8 cellular contexts compared by ENCODE assay signal in the genomic region with DNA sequence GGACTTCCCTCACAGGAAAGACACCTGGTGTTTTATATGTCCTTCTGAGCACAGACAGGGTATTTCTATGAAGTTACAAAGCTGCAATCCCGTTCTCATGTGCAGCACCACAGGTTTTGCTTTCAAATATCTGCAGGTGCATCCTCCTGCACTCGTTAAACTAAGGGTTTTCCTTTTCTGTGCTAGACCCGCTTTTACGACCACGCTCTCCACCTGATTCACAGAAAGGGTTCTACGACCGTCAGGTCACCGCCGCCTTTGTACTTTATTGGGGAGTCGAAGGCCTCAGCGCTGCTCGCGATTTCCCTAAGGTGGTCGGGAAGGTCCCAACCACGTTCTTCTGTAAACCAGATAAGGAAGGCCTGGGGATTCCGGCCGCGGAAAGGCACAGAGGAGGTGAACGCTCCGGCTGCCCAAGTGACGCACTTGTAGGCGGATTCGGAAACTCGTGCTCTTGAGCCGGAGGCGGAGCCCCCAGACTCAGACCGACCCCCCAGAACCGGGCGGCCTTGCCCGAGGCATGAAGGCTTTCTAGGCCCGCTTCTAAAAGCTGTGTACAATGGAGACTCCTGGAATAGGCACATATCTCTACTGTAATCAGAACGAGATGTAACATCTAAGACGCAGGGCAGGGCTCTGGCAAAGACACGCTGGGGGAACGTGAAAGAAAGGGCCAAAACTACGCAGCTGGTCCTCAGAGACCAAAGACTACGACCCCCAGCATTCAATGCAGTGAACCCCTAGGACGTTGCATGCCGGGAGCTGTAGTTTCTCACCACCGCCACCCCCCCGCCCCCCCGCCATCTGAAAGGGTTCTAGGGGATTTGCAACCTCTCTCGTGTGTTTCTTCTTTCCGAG. TPM values are rescaled to one million over a fixed set of nuclear protein-coding genes. Genes with fewer than 3 reads are reported as not detected.
A peak's percentile ranks its signal among the peaks of the same experiment; 100 is the strongest.
DNase-seq lines count a peak whose midpoint lies in the region; ATAC-seq and FAIRE-seq lines count a peak whose summit lies in the region.

No MANE protein-coding gene starts in this region.

- H3K4me1 ChIP-seq in small intestine (ENCODE audit: control insufficient read depth in 2 of 2, insufficient read depth in 1 of 2, low read depth in 1 of 2, low read length in 1 of 2): peaks cover 3 to 7% of the 10 kb centered on the region in 2 donors

- no peaks in the 10 kb centered on the region for H3K27me3 ChIP-seq in small intestine (ENCODE audit: control insufficient read depth in 2 of 2, insufficient read depth in 2 of 2, low read length in 2 of 2)

- peak overlapping the region; percentile 44 to 52 for H3K4me3 ChIP-seq in small intestine (ENCODE audit: low read depth in 1 of 2, low read length in 2 of 2)

- ATAC-seq in GM18861 (IDR thresholded peaks at IDR 0.05; ENCODE audit: unreplicated experiment) (peak; percentile 14), HG03159 (IDR thresholded peaks at IDR 0.05; ENCODE audit: unreplicated experiment) (peak; percentile 27), HG03457 (IDR thresholded peaks at IDR 0.05; ENCODE audit: unreplicated experiment) (no peak)

- no peak for FAIRE-seq in small intestine (lab: Jason Lieb, UNC)

- H3K4me3 Mint-ChIP-seq in immature natural killer cell: peak overlapping the region; percentile 92 to 99 (median 96)

- peak overlapping the region; percentile 98 for H3K27ac ChIP-seq in caudate nucleus (ENCODE audit: low read depth, low read length)
- peak overlapping the region; percentile 63 to 99 for H3K27ac ChIP-seq in small intestine (ENCODE audit: low read depth in 1 of 2, low read length in 1 of 2)

- H3K36me3 Mint-ChIP-seq in immature natural killer cell: peaks cover 3 to 14% (median 6%) of the 10 kb centered on the region in 3 donors

- no peaks in the 10 kb centered on the region for H3K9me3 ChIP-seq in small intestine (ENCODE audit: control insufficient read depth, low read depth)

- H3K36me3 ChIP-seq in small intestine (ENCODE audit: control insufficient read depth in 2 of 2, insufficient read depth in 2 of 2, low read length in 2 of 2): peaks cover 6 to 8% of the 10 kb centered on the region in 2 donors

- DNase-seq in NCI-H345 treated with DMSO at 0.1 percent for 48 hours (lab: John Stamatoyannopoulos, UW; ENCODE audit: unreplicated experiment) (peak; percentile 96), caudate nucleus (lab: John Stamatoyannopoulos, UW) (peak in 60 of 61 donors; percentile 47 to 98 (median 94)), immature natural killer cell (peak; percentile 92), small intestine (peak; percentile 91)
- DNase-seq in activated CD4-positive, CD25-positive, alpha-beta regulatory T cell (lab: John Stamatoyannopoulos, UW): peak; percentile 82 to 85 (median 84)

- peaks cover 55 to 63% of the 10 kb centered on the region in 2 donors for H3K4me1 Mint-ChIP-seq in immature natural killer cell

- 0 to 1% (median 0%) methylated on average over 43 to 44 of the region's 44 CpGs for WGBS in small intestine, 3 donors

- peaks cover 18 to 32% (median 29%) of the 10 kb centered on the region in 3 donors for H3K27me3 Mint-ChIP-seq in immature natural killer cell (ENCODE audit: low read depth in 3 of 3)

- H3K27ac Mint-ChIP-seq in immature natural killer cell: peak overlapping the region; percentile 99 to 100 (median 100)

- H3K9me3 Mint-ChIP-seq in immature natural killer cell: peaks cover 0 to 3% (median 0%) of the 10 kb centered on the region in 6 donors

RNA-seq across cellular contexts. Expression of a gene that starts 0.9 kb away (rescaled TPM):
- polyA plus RNA-seq in immature natural killer cell: 100 to 1,000 TPM; 192 to 349 (median 263) TPM
- 100 to 1,000 TPM; 205 to 693 (median 207) TPM for polyA plus RNA-seq in small intestine

RNA-seq across cellular contexts. Expression of a gene that starts 36.4 kb away (rescaled TPM):
- polyA plus RNA-seq in immature natural killer cell (10 to 100 TPM; 26.6 to 30.1 (median 26.8) TPM), small intestine (10 to 100 TPM; 11.3 to 18.3 (median 13.1) TPM)
